Comparison of ENCODE assay signal across 9 cellular contexts in the genomic region with DNA sequence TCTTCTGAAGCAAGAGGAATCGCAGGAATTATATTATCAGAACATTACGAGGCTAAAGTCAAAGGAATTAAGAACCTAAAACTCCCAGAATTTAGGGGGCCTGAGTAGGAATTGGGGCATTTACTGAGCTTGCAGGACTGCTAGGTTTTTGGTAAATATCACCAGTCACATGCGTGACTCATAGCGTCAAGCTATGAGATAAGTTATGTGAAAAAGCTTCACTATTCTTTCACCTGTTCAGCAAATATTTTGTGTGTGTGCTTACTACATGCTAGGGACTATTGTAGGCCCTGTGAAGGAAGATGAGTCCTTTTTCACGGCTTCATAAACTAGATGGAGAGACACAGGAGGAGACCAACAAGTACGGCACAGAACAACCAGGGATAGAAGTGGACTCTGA. TPM values are rescaled to one million over a fixed set of nuclear protein-coding genes. Genes with fewer than 3 reads are reported as not detected.
"Had no signal": no experiment of that assay in that cellular context is flagged by ENCODE, and none has a peak within 500 bp of the region (broad histone marks: within the 10 kb centered on the region; RNA-seq: fewer than 3 reads in every experiment).

No MANE protein-coding gene starts in this region.

- H3K4me3 ChIP-seq: GM12878 had no signal

- FAIRE-seq: G401.6, GM12878, GM12891, GM12892, GM18507, GM19239 had no signal

- ATAC-seq: GM12878 had no signal

- DNase-seq: GDM1, GF-D8 had no signal

RNA-seq across cellular contexts. Expression of a gene that starts 52.2 kb away (rescaled TPM):
- total RNA-seq: G401, GM12878 had no signal
- polyA plus RNA-seq: GM12878 had no signal
